ENCODE assay signal across 16 cellular contexts in the genomic region with DNA sequence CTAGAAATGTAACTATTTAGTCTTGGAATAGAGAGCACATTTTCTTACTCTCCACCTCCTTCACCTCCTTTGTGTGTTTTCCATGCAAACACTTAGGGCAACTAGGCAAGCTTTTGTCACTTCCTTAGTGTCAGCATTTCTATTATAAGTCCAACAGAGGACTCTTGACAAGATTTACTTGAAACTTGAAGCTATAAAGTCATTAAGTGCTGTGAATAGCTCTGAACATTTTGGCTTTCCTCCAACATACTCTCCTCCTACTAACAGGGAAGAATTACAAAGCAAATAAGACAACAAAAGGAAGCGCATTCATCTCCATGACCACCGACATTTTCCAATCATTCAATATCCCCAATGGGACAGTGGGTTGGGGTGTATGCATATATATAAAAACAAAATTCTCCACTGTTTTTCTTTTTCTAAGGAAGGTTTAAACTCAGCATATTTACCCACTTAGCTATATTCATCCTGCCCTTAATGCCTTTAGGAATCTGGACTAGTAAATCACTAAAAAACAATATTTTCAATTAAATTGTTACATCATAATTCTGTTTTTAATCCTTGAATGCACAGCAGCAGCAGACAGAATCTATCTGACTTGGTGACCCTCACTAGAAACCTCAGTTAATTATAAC.
DNase-seq lines count a peak whose midpoint lies in the region; ATAC-seq and TF ChIP-seq lines count a peak whose summit lies in the region.
"Had no signal": no experiment of that assay in that cellular context is flagged by ENCODE, and none has a peak within 500 bp of the region (broad histone marks: within the 10 kb centered on the region; RNA-seq: fewer than 3 reads in every experiment).

No MANE protein-coding gene starts in this region.

- H3K27me3 Mint-ChIP-seq in WTC11 (ENCODE audit: low read depth) = peaks cover 2% of the 10 kb centered on the region; the same call in 1 of the 2 replicates
- H3K27me3 Mint-ChIP-seq in Caco-2 (ENCODE audit: insufficient read depth, unreplicated experiment) = peaks cover under 1% of the 10 kb centered on the region

- no peaks in the 10 kb centered on the region for H3K27me3 ChIP-seq in HAP-1 (ENCODE audit: low read depth)
- no peaks in the 10 kb centered on the region for H3K27me3 ChIP-seq in mesenchymal stem cell (ENCODE audit: control insufficient read depth in 1 of 2, insufficient read depth in 1 of 2, low read length in 2 of 2)
- no peaks in the 10 kb centered on the region for H3K27me3 ChIP-seq in Caco-2 (replicated peaks; ENCODE audit: control insufficient read depth, insufficient read depth, low read length)
- H3K27me3 ChIP-seq: right atrium auricular region, transverse colon had no signal

- no peak overlapping the region for H2AK5ac ChIP-seq in mesenchymal stem cell (ENCODE audit: low read length, severe bottlenecking)

- H3K18ac ChIP-seq in mesenchymal stem cell (ENCODE audit: low read depth in 1 of 2, low read length in 2 of 2) = no peak overlapping the region

- H3K9me3 ChIP-seq in HAP-1 (0 out of 2 replicates have a peak, but pooled peaks cover 2% of the 10 kb centered on the region), mesenchymal stem cell (ENCODE audit: control insufficient read depth, low read length) (no peaks in the 10 kb centered on the region), Caco-2 (no peaks in the 10 kb centered on the region)
- H3K9me3 ChIP-seq: BE2C, right atrium auricular region, transverse colon had no signal

- H3K4me1 Mint-ChIP-seq in WTC11 = peaks cover 12% of the 10 kb centered on the region
- no peaks in the 10 kb centered on the region for H3K4me1 Mint-ChIP-seq in Caco-2 (ENCODE audit: low read depth, unreplicated experiment)
- H3K4me1 Mint-ChIP-seq: T-cell had no signal

- CTCF ChIA-PET in WTC11 (lab: Charles Lee) = interaction anchor here (1.1 kb wide), 1 partner anchor 14 kb away, joined by 3 read pairs; no protein-coding TSS in a partner anchor
- CTCF ChIA-PET in Caco-2 (lab: Charles Lee) = no interaction called here

- H2AFZ ChIP-seq in mesenchymal stem cell (ENCODE audit: low read depth, low read length) = no peak overlapping the region

- TF ChIP-seq CTCF in WTC11 (IDR thresholded peaks at IDR 0.05) (no peak), Caco-2 (IDR thresholded peaks at IDR 0.05; ENCODE audit: insufficient read depth in 1 of 2, low read depth in 1 of 2, low read length in 1 of 2, severe bottlenecking in 1 of 2, unreplicated experiment in 1 of 2) (no peak)

- H3K4me3 ChIP-seq in HAP-1 (no peak overlapping the region), mesenchymal stem cell (ENCODE audit: insufficient read depth in 1 of 2, low read depth in 1 of 2, low read length in 2 of 2) (no peak overlapping the region), Caco-2 (ENCODE audit: low read depth, low read length) (no peak overlapping the region)
- H3K4me3 ChIP-seq: right atrium auricular region, transverse colon had no signal

- H3K27ac Mint-ChIP-seq in WTC11 (no peak overlapping the region), Caco-2 (ENCODE audit: unreplicated experiment) (no peak overlapping the region)
- H3K27ac Mint-ChIP-seq: activated CD8-positive, alpha-beta T cell treated with anti-CD3 and anti-CD28 coated beads for 36 hours; activated naive CD4-positive, alpha-beta T cell treated with anti-CD3 and anti-CD28 coated beads for 36 hours; T-cell had no signal

- no peak overlapping the region for H3K27ac ChIP-seq in mesenchymal stem cell (ENCODE audit: low read length, poor library complexity, severe bottlenecking)
- H3K27ac ChIP-seq: right atrium auricular region had no signal

- no peaks in the 10 kb centered on the region for H3K79me1 ChIP-seq in mesenchymal stem cell (replicated peaks; ENCODE audit: low read length, poor library complexity, severe bottlenecking)

- no peak overlapping the region for H2BK12ac ChIP-seq in mesenchymal stem cell (ENCODE audit: low read length in 2 of 2)

- no peak overlapping the region for H3K4me2 ChIP-seq in mesenchymal stem cell (ENCODE audit: low read length, poor library complexity, severe bottlenecking)

- no peak overlapping the region for H4K8ac ChIP-seq in mesenchymal stem cell (ENCODE audit: low read length)

- 80% methylated on average over 1 of the region's 2 CpGs for WGBS in mesenchymal stem cell

- no peak overlapping the region for H3K9ac ChIP-seq in mesenchymal stem cell (ENCODE audit: low read length)

- no peak overlapping the region for H3K4ac ChIP-seq in mesenchymal stem cell (ENCODE audit: low read depth in 1 of 2, low read length in 2 of 2)

- ATAC-seq in WTC11 (peak; percentile 38), GM21576 (IDR thresholded peaks at IDR 0.05; ENCODE audit: unreplicated experiment) (no peak), Right ventricle myocardium superior (ENCODE audit: poor library complexity) (no peak)
- ATAC-seq: activated CD8-positive, alpha-beta T cell treated with anti-CD3 and anti-CD28 coated beads for 36 hours; HepG2; T-cell had no signal

- BruUV-seq in Caco-2 (replicated peaks; lab: Mats Ljungman, UMichigan) = no TSS peak

- peaks cover 9% of the 10 kb centered on the region for H3K36me3 Mint-ChIP-seq in WTC11
- no peaks in the 10 kb centered on the region for H3K36me3 Mint-ChIP-seq in Caco-2 (ENCODE audit: insufficient read depth, unreplicated experiment)
- H3K36me3 Mint-ChIP-seq: T-cell had no signal

- no peak overlapping the region for H3K4me3 Mint-ChIP-seq in WTC11
- H3K4me3 Mint-ChIP-seq in Caco-2 (ENCODE audit: unreplicated experiment) = no peak overlapping the region
- H3K4me3 Mint-ChIP-seq: activated CD8-positive, alpha-beta T cell treated with anti-CD3 and anti-CD28 coated beads for 36 hours; activated naive CD4-positive, alpha-beta T cell treated with anti-CD3 and anti-CD28 coated beads for 36 hours; T-cell had no signal

- H2BK5ac ChIP-seq in mesenchymal stem cell (ENCODE audit: low read depth, low read length, poor library complexity, severe bottlenecking) = no peak overlapping the region

- no peaks in the 10 kb centered on the region for H3K36me3 ChIP-seq in HAP-1 (replicated peaks)
- H3K36me3 ChIP-seq in mesenchymal stem cell (ENCODE audit: control insufficient read depth in 1 of 2, insufficient read depth in 2 of 2, low read depth in 1 of 2, low read length in 2 of 2) = no peaks in the 10 kb centered on the region
- no peaks in the 10 kb centered on the region for H3K36me3 ChIP-seq in Caco-2 (ENCODE audit: control insufficient read depth, insufficient read depth, low read length)
- H3K36me3 ChIP-seq: BE2C, right atrium auricular region, transverse colon had no signal

- POLR2A ChIA-PET in WTC11 (lab: Charles Lee) (no interaction called here), Caco-2 (lab: Charles Lee) (no interaction called here)

- no peak overlapping the region for H3K23ac ChIP-seq in mesenchymal stem cell (ENCODE audit: low read length in 2 of 2)

- H3K4me1 ChIP-seq in HAP-1 (peaks cover 24% of the 10 kb centered on the region), mesenchymal stem cell (ENCODE audit: control insufficient read depth, insufficient read depth, low read depth, low read length) (no peaks in the 10 kb centered on the region), Caco-2 (no peaks in the 10 kb centered on the region)
- H3K4me1 ChIP-seq: BE2C had no signal

- H3K14ac ChIP-seq in mesenchymal stem cell (ENCODE audit: low read length in 2 of 2) = no peak overlapping the region

- in situ Hi-C loops in HAP-1 (cut with MboI; ENCODE audit: low sequenced_read_pairs) = no loop called here

- DNase-seq in HAP-1 (ENCODE audit: low spot score in 2 of 2) = peak; percentile 66 to 100
- DNase-seq in NCI-H2107 treated with DMSO at 0.1 percent for 48 hours (lab: John Stamatoyannopoulos, UW; ENCODE audit: unreplicated experiment) = peak; percentile 78
- no peak for DNase-seq in WTC11 (ENCODE audit: low spot score)
- peak; percentile 28 for DNase-seq in mesenchymal stem cell
- no peak for DNase-seq in stimulated activated CD4-positive, alpha-beta T cell treated with anti-CD3 and anti-CD28 coated beads, Interleukin-4, amount 100 ng/mL, for 4 hours
- DNase-seq in Caco-2 = no peak
- DNase-seq in Right ventricle myocardium superior = no peak
- DNase-seq: activated CD8-positive, alpha-beta T cell treated with anti-CD3 and anti-CD28 coated beads for 36 hours; activated naive CD4-positive, alpha-beta T cell treated with anti-CD3 and anti-CD28 coated beads for 36 hours; BE2C; hypothalamus; T-cell; transverse colon had no signal

- H3K9me3 Mint-ChIP-seq in WTC11 (peaks cover 24% of the 10 kb centered on the region), Caco-2 (ENCODE audit: unreplicated experiment) (no peaks in the 10 kb centered on the region)
- H3K9me3 Mint-ChIP-seq: activated CD8-positive, alpha-beta T cell treated with anti-CD3 and anti-CD28 coated beads for 36 hours; activated naive CD4-positive, alpha-beta T cell treated with anti-CD3 and anti-CD28 coated beads for 36 hours; T-cell had no signal

- no peak overlapping the region for H4K91ac ChIP-seq in mesenchymal stem cell (ENCODE audit: low read length)

- H2BK120ac ChIP-seq in mesenchymal stem cell (ENCODE audit: low read depth, low read length) = no peak overlapping the region

- no peak overlapping the region for H2BK15ac ChIP-seq in mesenchymal stem cell (ENCODE audit: low read depth, poor library complexity, severe bottlenecking)

- intact Hi-C loops in Caco-2 (cut with micrococcal nuclease; ENCODE audit: unreplicated experiment) (no loop called here), Right ventricle myocardium superior (cut with DNase I) (no loop called here)

TF ChIP-seq in WTC11, 78 proteins besides CTCF, POLR2A, EP300 and RAD21:
- TF ChIP-seq TEAD4 (CRISPR knock-in tag; IDR thresholded peaks at IDR 0.05) (no peak), STAT6 (CRISPR knock-in tag; conservative IDR thresholded peaks at IDR 0.05; ENCODE audit: low read depth) (no peak)

Comparison
In these comparisons a context has a peak if more than half of its experiments do, and no peak if none do; other contexts are left out.
1. DNase-seq: peak in HAP-1 (2 of 2), NCI-H2107 treated with DMSO at 0.1 percent for 48 hours (single experiment) and mesenchymal stem cell (single experiment); none in WTC11 (single experiment), stimulated activated CD4-positive, alpha-beta T cell treated with anti-CD3 and anti-CD28 coated beads, Interleukin-4, amount 100 ng/mL, for 4 hours (0 of 2), Caco-2 (0 of 2) and Right ventricle myocardium superior (single experiment).